8 cellular contexts compared by ENCODE assay signal in genomic region chr19:2618611-2619010, GRCh38.
A peak's percentile ranks its signal among the peaks of the same experiment; 100 is the strongest.
DNase-seq lines count a peak whose midpoint lies in the region; ATAC-seq and TF ChIP-seq lines count a peak whose summit lies in the region.

No MANE protein-coding gene starts in this region.

- intact Hi-C loops in activated CD4-positive, alpha-beta T cell treated with anti-CD3 and anti-CD28 coated beads for 36 hours (cut with DNase I, micrococcal nuclease) = loop anchor here (10.0 kb wide), 2 partner anchors 384 to 464 kb away; partner anchors contain the start of genes AP3D1 (in 1 of the 2), PLEKHJ1 (in 1 of the 2) and SF3A2 (in 1 of the 2)

- ATAC-seq in activated CD4-positive, alpha-beta T cell treated with anti-CD3 and anti-CD28 coated beads for 36 hours = no peak
- no peak for ATAC-seq in HG03039 (IDR thresholded peaks at IDR 0.05; ENCODE audit: unreplicated experiment)

- DNase-seq in Kasumi-1 (lab: John Stamatoyannopoulos, UW) (peak; percentile 76 to 83), NCI-H1048 (lab: John Stamatoyannopoulos, UW) (no peak), glutamatergic neuron (no peak), 8988T (no peak)
- DNase-seq in activated CD4-positive, alpha-beta T cell treated with anti-CD3 and anti-CD28 coated beads for 36 hours = peak; percentile 94
- peak; percentile 35 for DNase-seq in effector CD8-positive, alpha-beta T cell (lab: John Stamatoyannopoulos, UW)
- DNase-seq in stimulated activated CD4-positive, alpha-beta T cell treated with anti-CD3 and anti-CD28 coated beads, Interleukin-15, amount 100 ng/mL, for 1 hour (ENCODE audit: low read depth in 1 of 2, low spot score in 1 of 2) = peak; percentile 29 to 71

- H3K27me3 Mint-ChIP-seq in activated CD4-positive, alpha-beta T cell treated with anti-CD3 and anti-CD28 coated beads for 36 hours = no peaks in the 10 kb centered on the region
- H3K27me3 Mint-ChIP-seq in glutamatergic neuron (ENCODE audit: unreplicated experiment) = peaks cover 2% of the 10 kb centered on the region

- peak overlapping the region; percentile 77 for H3K27ac Mint-ChIP-seq in activated CD4-positive, alpha-beta T cell treated with anti-CD3 and anti-CD28 coated beads for 36 hours
- H3K27ac Mint-ChIP-seq in glutamatergic neuron (ENCODE audit: unreplicated experiment) = no peak overlapping the region

- no peaks in the 10 kb centered on the region for H3K36me3 Mint-ChIP-seq in activated CD4-positive, alpha-beta T cell treated with anti-CD3 and anti-CD28 coated beads for 36 hours (ENCODE audit: low read depth)
- no peaks in the 10 kb centered on the region for H3K36me3 Mint-ChIP-seq in glutamatergic neuron (ENCODE audit: unreplicated experiment)

- H3K4me3 Mint-ChIP-seq in activated CD4-positive, alpha-beta T cell treated with anti-CD3 and anti-CD28 coated beads for 36 hours = peak overlapping the region; percentile 46
- no peak overlapping the region for H3K4me3 Mint-ChIP-seq in glutamatergic neuron (ENCODE audit: unreplicated experiment)

- POLR2A ChIA-PET in activated CD4-positive, alpha-beta T cell treated with anti-CD3 and anti-CD28 coated beads for 36 hours (lab: Charles Lee) = interaction anchor here (0.9 to 7.9 kb wide), 5 partner anchors 9 to 142 kb away, joined by 3 to 106 read pairs (median 5); partner anchors contain the start of gene GADD45B

- H3K4me1 Mint-ChIP-seq in activated CD4-positive, alpha-beta T cell treated with anti-CD3 and anti-CD28 coated beads for 36 hours = peaks cover 64% of the 10 kb centered on the region
- H3K4me1 Mint-ChIP-seq in glutamatergic neuron (ENCODE audit: low read depth, unreplicated experiment) = no peaks in the 10 kb centered on the region

- H3K9me3 Mint-ChIP-seq in activated CD4-positive, alpha-beta T cell treated with anti-CD3 and anti-CD28 coated beads for 36 hours (ENCODE audit: low read depth) = no peaks in the 10 kb centered on the region
- H3K9me3 Mint-ChIP-seq in glutamatergic neuron (ENCODE audit: unreplicated experiment) = peaks cover 2% of the 10 kb centered on the region

- CTCF ChIA-PET in activated CD4-positive, alpha-beta T cell treated with anti-CD3 and anti-CD28 coated beads for 36 hours (lab: Charles Lee) = interaction anchor here (0.7 to 1.9 kb wide), 14 partner anchors 9 to 305 kb away, joined by 3 to 12 read pairs (median 4); partner anchors contain the start of genes GADD45B and LMNB2

- TF ChIP-seq CTCF in glutamatergic neuron (IDR thresholded peaks at IDR 0.05; ENCODE audit: partially characterized antibody, unreplicated experiment) = no peak

Comparison
In these comparisons a context has a peak if more than half of its experiments do, and no peak if none do; other contexts are left out.
1. DNase-seq: peak in Kasumi-1 (2 of 2), activated CD4-positive, alpha-beta T cell treated with anti-CD3 and anti-CD28 coated beads for 36 hours (single experiment), effector CD8-positive, alpha-beta T cell (single experiment) and stimulated activated CD4-positive, alpha-beta T cell treated with anti-CD3 and anti-CD28 coated beads, Interleukin-15, amount 100 ng/mL, for 1 hour (2 of 2); none in NCI-H1048 (single experiment), glutamatergic neuron (single experiment) and 8988T (single experiment).